ENCODE assay signal across 1 cellular context in genomic region chr6:10398439-10399218, GRCh38.
TF ChIP-seq lines count a peak whose summit lies in the region.

No MANE protein-coding gene starts in this region.

TF ChIP-seq in GM12878, 131 proteins besides CTCF, POLR2A, EP300 and RAD21 (continued from another document):
- TF ChIP-seq ZBTB40 (IDR thresholded peaks at IDR 0.05; ENCODE audit: borderline replicate concordance) = no peak
- TF ChIP-seq E2F4 (IDR thresholded peaks at IDR 0.05; ENCODE audit: low read depth, low read length) = no peak
- no peak for TF ChIP-seq SMARCA5 (IDR thresholded peaks at IDR 0.05)
- TF ChIP-seq HDGF (IDR thresholded peaks at IDR 0.05) = no peak
